8 cellular contexts compared by ENCODE assay signal in genomic region chr9:123268950-123269302, GRCh38. TPM values are rescaled to one million over a fixed set of nuclear protein-coding genes. Genes with fewer than 3 reads are reported as not detected.
DNase-seq lines count a peak whose midpoint lies in the region; ATAC-seq and TF ChIP-seq lines count a peak whose summit lies in the region.

No MANE protein-coding gene starts in this region.

- H3K9me3 ChIP-seq in CD8-positive, alpha-beta memory T cell (ENCODE audit: low read length), result no peaks in the 10 kb centered on the region
- H3K9me3 ChIP-seq in esophagus muscularis mucosa, result no peaks in the 10 kb centered on the region
- H3K9me3 ChIP-seq in trophoblast cell (ENCODE audit: insufficient read depth, low read depth, low read length), result no peaks in the 10 kb centered on the region

- H3K27ac ChIP-seq in CD8-positive, alpha-beta memory T cell (ENCODE audit: low read depth, low read length), result peak overlapping the region; percentile 44
- H3K27ac ChIP-seq in esophagus muscularis mucosa (replicated peaks in 1 of 4) (peak overlapping the region; percentile 64 to 78 (median 68)), trophoblast cell (ENCODE audit: low read depth, low read length) (no peak overlapping the region)

- intact Hi-C loops in esophagus muscularis mucosa (cut with DNase I), result loop anchor here (5.0 to 10.0 kb wide), 2 partner anchors 78 to 1146 kb away; partner anchors contain the start of gene PSMB7

- peak overlapping the region; percentile 38 for H2AFZ ChIP-seq in trophoblast cell (ENCODE audit: insufficient read depth, low read length, poor library complexity)

- H3K4ac ChIP-seq in trophoblast cell (ENCODE audit: low read depth, low read length), result no peak overlapping the region

- H3K14ac ChIP-seq in trophoblast cell (ENCODE audit: low read length), result no peak overlapping the region

- H2BK120ac ChIP-seq in trophoblast cell (ENCODE audit: insufficient read depth, low read length, poor library complexity), result no peak overlapping the region

- H3K18ac ChIP-seq in trophoblast cell (ENCODE audit: low read length), result no peak overlapping the region

- peak overlapping the region; percentile 52 for H3K9ac ChIP-seq in trophoblast cell (ENCODE audit: low read length)

- POLR2A ChIA-PET in CD8-positive, alpha-beta memory T cell (lab: Charles Lee), result interaction anchor here (0.7 to 0.8 kb wide), 2 partner anchors 54 to 71 kb away, joined by 3 read pairs; no protein-coding TSS in a partner anchor

- peak overlapping the region in 7 of 8 donors; percentile 12 to 86 (median 57) for H3K27ac Mint-ChIP-seq in CD8-positive, alpha-beta memory T cell

- no peak for TF ChIP-seq EP300 in esophagus muscularis mucosa (IDR thresholded peaks at IDR 0.05)

- H2BK12ac ChIP-seq in trophoblast cell (ENCODE audit: low read length), result no peak overlapping the region

- H3K27me3 ChIP-seq in CD8-positive, alpha-beta memory T cell (ENCODE audit: insufficient read depth, low read length, poor library complexity, severe bottlenecking), result no peaks in the 10 kb centered on the region
- no peaks in the 10 kb centered on the region for H3K27me3 ChIP-seq in esophagus muscularis mucosa
- H3K27me3 ChIP-seq in trophoblast cell (ENCODE audit: insufficient read depth, low read length), result no peaks in the 10 kb centered on the region

- no peak for TF ChIP-seq POLR2A in esophagus muscularis mucosa (IDR thresholded peaks at IDR 0.05; ENCODE audit: low read depth)

- H3K79me1 ChIP-seq in trophoblast cell (ENCODE audit: low read length), result peaks cover 3% of the 10 kb centered on the region

- H4K91ac ChIP-seq in trophoblast cell (ENCODE audit: low read depth, low read length), result no peak overlapping the region

- H4K8ac ChIP-seq in trophoblast cell (ENCODE audit: low read depth, low read length), result no peak overlapping the region

- DNase-seq in CD8-positive, alpha-beta memory T cell, result no peak
- DNase-seq in esophagus muscularis mucosa (ENCODE audit: extremely low spot score) (no peak), trophoblast cell (no peak), mucosa of gallbladder (ENCODE audit: low spot score) (no peak), NCI-H187 (lab: John Stamatoyannopoulos, UW) (no peak), Kasumi-1 (lab: John Stamatoyannopoulos, UW) (no peak)

- no peaks in the 10 kb centered on the region for H3K36me3 Mint-ChIP-seq in CD8-positive, alpha-beta memory T cell

- peaks cover 14% of the 10 kb centered on the region for H3K4me1 ChIP-seq in CD8-positive, alpha-beta memory T cell (ENCODE audit: insufficient read depth, low read length)
- H3K4me1 ChIP-seq in esophagus muscularis mucosa, result peaks cover 10 to 24% (median 17%) of the 10 kb centered on the region in 4 donors
- H3K4me1 ChIP-seq in trophoblast cell (ENCODE audit: control insufficient read depth in 1 of 2, insufficient read depth in 2 of 2, low read length in 2 of 2), result peaks cover 5 to 14% of the 10 kb centered on the region in 2 experiments

- no peak overlapping the region for H4K12ac ChIP-seq in trophoblast cell (ENCODE audit: low read depth, low read length)

- CTCF ChIA-PET in CD8-positive, alpha-beta memory T cell (lab: Charles Lee), result interaction anchor here (1.3 to 1.8 kb wide), 2 partner anchors 9 to 36 kb away, joined by 3 to 7 read pairs; no protein-coding TSS in a partner anchor

- TF ChIP-seq CTCF in esophagus muscularis mucosa (IDR thresholded peaks at IDR 0.05), result no peak

- 7% methylated on average over 7 of the region's 20 CpGs for WGBS in esophagus muscularis mucosa
- WGBS in trophoblast cell (ENCODE audit: extremely low coverage, insufficient coverage, insufficient read length), result no CpG with 5 or more reads among the region's 20 CpGs

- no peaks in the 10 kb centered on the region for H3K27me3 Mint-ChIP-seq in CD8-positive, alpha-beta memory T cell

- peak overlapping the region; percentile 98 for H3K4me2 ChIP-seq in trophoblast cell (ENCODE audit: low read length)

- peak overlapping the region; percentile 75 for H3K4me3 ChIP-seq in CD8-positive, alpha-beta memory T cell (ENCODE audit: low read length)
- peak overlapping the region; percentile 88 to 93 (median 92) for H3K4me3 ChIP-seq in esophagus muscularis mucosa
- peak overlapping the region; percentile 84 for H3K4me3 ChIP-seq in trophoblast cell (ENCODE audit: low read depth, low read length)

- H2AK5ac ChIP-seq in trophoblast cell (ENCODE audit: low read length), result no peak overlapping the region

- H3K79me2 ChIP-seq in trophoblast cell (ENCODE audit: control insufficient read depth, insufficient read depth, low read length, poor library complexity), result peaks cover 5% of the 10 kb centered on the region

- no peaks in the 10 kb centered on the region for H3K9me3 Mint-ChIP-seq in CD8-positive, alpha-beta memory T cell

- no peaks in the 10 kb centered on the region for H3K36me3 ChIP-seq in CD8-positive, alpha-beta memory T cell (ENCODE audit: insufficient read depth, low read length)
- H3K36me3 ChIP-seq in esophagus muscularis mucosa (no peaks in the 10 kb centered on the region), trophoblast cell (ENCODE audit: control insufficient read depth in 1 of 2, insufficient read depth in 2 of 2, low read length in 2 of 2) (no peaks in the 10 kb centered on the region)

- peak overlapping the region; percentile 74 to 87 (median 80) for H3K4me3 Mint-ChIP-seq in CD8-positive, alpha-beta memory T cell

- H3K4me1 Mint-ChIP-seq in CD8-positive, alpha-beta memory T cell, result peaks cover 20 to 34% (median 23%) of the 10 kb centered on the region in 3 donors

- H2BK5ac ChIP-seq in trophoblast cell (ENCODE audit: low read depth, low read length, poor library complexity), result no peak overlapping the region

- no peak for ATAC-seq in HG02623 (IDR thresholded peaks at IDR 0.05; ENCODE audit: unreplicated experiment)

- no peak overlapping the region for H3K23ac ChIP-seq in trophoblast cell (ENCODE audit: low read length)

TF ChIP-seq in PFSK-1, 5 proteins besides CTCF, POLR2A, EP300 and RAD21:
- TF ChIP-seq FOXP2 (optimal IDR thresholded peaks at IDR 0.05; ENCODE audit: borderline replicate concordance, extremely low read depth, extremely low read length, insufficient read depth) (peak; percentile 7), TAF1 (IDR thresholded peaks at IDR 0.05; ENCODE audit: borderline replicate concordance, insufficient read depth, low read length) (no peak), POLR2AphosphoS5 (IDR thresholded peaks at IDR 0.05; ENCODE audit: low read depth, low read length) (no peak), SIN3A (IDR thresholded peaks at IDR 0.05; ENCODE audit: borderline replicate concordance, insufficient read depth, low read length) (no peak)

RNA-seq across cellular contexts. Expression of gene STRBP, which starts 0.5 kb away (rescaled TPM):
- total RNA-seq in CD8-positive, alpha-beta memory T cell, result 10 to 100 TPM; 31.4 to 32.3 TPM
- 22.2 TPM for polyA plus RNA-seq in CD8-positive, alpha-beta memory T cell
- 20.0 TPM for polyA plus RNA-seq in PFSK-1 (2012; ENCODE audit: insufficient read length, low read depth)
- total RNA-seq in esophagus muscularis mucosa (10 to 100 TPM; 11.2 to 20.6 (median 14.5) TPM), mucosa of gallbladder (37.2 TPM)
- 17.7 and 17.9 TPM in 2 replicates for polyA plus RNA-seq in trophoblast cell (2013)
